In genomic region chr11:71397961-71398360, GRCh38 we compare ENCODE assay signal across 19 cellular contexts.
"Had no signal": no experiment of that assay in that cellular context is flagged by ENCODE, and none has a peak within 500 bp of the region (broad histone marks: within the 10 kb centered on the region; RNA-seq: fewer than 3 reads in every experiment).

No MANE protein-coding gene starts in this region.

- H3K4me3 ChIP-seq: coronary artery, dorsolateral prefrontal cortex, esophagus squamous epithelium, gastrocnemius medialis, heart right ventricle, left lung, lower lobe of right lung, mucosa of descending colon had no signal

- H3K4me1 ChIP-seq: esophagus squamous epithelium, gastrocnemius medialis, heart right ventricle, left lung, lower lobe of right lung had no signal

- ATAC-seq: gastrocnemius medialis, heart right ventricle, left cardiac atrium, left lung, left ventricle myocardium superior, lower lobe of right lung, mucosa of descending colon had no signal

- H3K9me3 Mint-ChIP-seq: mesothelial cell of epicardium had no signal

- H3K27ac ChIP-seq: coronary artery, dorsolateral prefrontal cortex, esophagus squamous epithelium, gastrocnemius medialis, heart right ventricle, left lung, lower lobe of right lung had no signal

- H3K36me3 ChIP-seq: esophagus squamous epithelium, gastrocnemius medialis, heart right ventricle, left lung, lower lobe of right lung had no signal

- H3K4me3 Mint-ChIP-seq: mesothelial cell of epicardium had no signal

- H3K36me3 Mint-ChIP-seq: mesothelial cell of epicardium had no signal

- H3K27ac Mint-ChIP-seq: mesothelial cell of epicardium had no signal

- DNase-seq: dermis blood vessel endothelial cell; dorsolateral prefrontal cortex; effector CD4-positive, alpha-beta T cell; effector memory CD4-positive, alpha-beta T cell; esophagus squamous epithelium; foreskin fibroblast; foreskin melanocyte; gastrocnemius medialis; head of caudate nucleus; heart right ventricle; hippocampal formation; left cardiac atrium; left lung; left ventricle myocardium superior; lower lobe of right lung; mesenchymal stem cell; mucosa of descending colon had no signal

- H3K9me3 ChIP-seq: esophagus squamous epithelium, gastrocnemius medialis, heart right ventricle, left lung, lower lobe of right lung, mucosa of descending colon had no signal
